ENCODE assay signal across 8 cellular contexts in genomic region chr5:79237735-79238560, GRCh38. TPM values are rescaled to one million over a fixed set of nuclear protein-coding genes. Genes with fewer than 3 reads are reported as not detected.
DNase-seq lines count a peak whose midpoint lies in the region; ATAC-seq and TF ChIP-seq lines count a peak whose summit lies in the region.

No MANE protein-coding gene starts in this region.

- no peaks in the 10 kb centered on the region for H3K36me3 ChIP-seq in CD8-positive, alpha-beta T cell (ENCODE audit: insufficient read depth, low read length)
- H3K36me3 ChIP-seq in lower lobe of right lung (no peaks in the 10 kb centered on the region), urinary bladder (ENCODE audit: insufficient read depth) (no peaks in the 10 kb centered on the region)

- intact Hi-C loops in CD8-positive, alpha-beta T cell (cut with DNase I, micrococcal nuclease), result loop anchor here (2.0 to 10.0 kb wide), 12 partner anchors 49 to 1746 kb away; partner anchors contain the start of genes HOMER1 (in 2 of the 2), TENT2 (in 2 of the 2), AP3B1 (in 1 of the 2) and ARSB (in 1 of the 2)
- intact Hi-C loops in lower lobe of right lung (cut with DNase I), result no loop called here

- no peak for ATAC-seq in CD8-positive, alpha-beta T cell
- ATAC-seq in lower lobe of right lung, result no peak

- peaks cover 20% of the 10 kb centered on the region for H3K36me3 Mint-ChIP-seq in CD8-positive, alpha-beta T cell

- peaks cover 49% of the 10 kb centered on the region for H3K4me1 ChIP-seq in CD8-positive, alpha-beta T cell (ENCODE audit: insufficient read depth, low read length)
- H3K4me1 ChIP-seq in lower lobe of right lung (peaks cover 48% of the 10 kb centered on the region), urinary bladder (ENCODE audit: insufficient read depth) (no peaks in the 10 kb centered on the region)

- H3K27ac Mint-ChIP-seq in CD8-positive, alpha-beta T cell, result peak overlapping the region; percentile 94

- H3K27ac ChIP-seq in CD8-positive, alpha-beta T cell (ENCODE audit: low read depth, low read length), result peak overlapping the region; percentile 98
- H3K27ac ChIP-seq in lower lobe of right lung, result peak overlapping the region; percentile 89
- H3K27ac ChIP-seq in urinary bladder (ENCODE audit: low read depth), result no peak overlapping the region

- no peaks in the 10 kb centered on the region for H3K27me3 Mint-ChIP-seq in CD8-positive, alpha-beta T cell (ENCODE audit: low read depth)

- peaks cover 53% of the 10 kb centered on the region for H3K4me1 Mint-ChIP-seq in CD8-positive, alpha-beta T cell (ENCODE audit: low read depth)

- POLR2A ChIA-PET in CD8-positive, alpha-beta T cell (lab: Charles Lee), result interaction anchor here (1.1 to 2.1 kb wide), 4 partner anchors 12 to 1746 kb away, joined by 3 to 11 read pairs (median 6); partner anchors contain the start of genes AP3B1, ARSB and WDR41

- H3K9me3 Mint-ChIP-seq in CD8-positive, alpha-beta T cell, result no peaks in the 10 kb centered on the region

- DNase-seq in CD8-positive, alpha-beta T cell, result no peak
- DNase-seq in HK-2 (ENCODE audit: unreplicated experiment), result peak; percentile 47
- DNase-seq in astrocyte of the hippocampus (ENCODE audit: low read depth, low spot score), result peak; percentile 8
- DNase-seq in lower lobe of right lung, result no peak
- no peak for DNase-seq in NCI-H1417 treated with DMSO at 0.1 percent for 48 hours (lab: John Stamatoyannopoulos, UW)
- DNase-seq in islet precursor cell, result no peak
- no peak for DNase-seq in stimulated activated CD4-positive, alpha-beta T cell treated with anti-CD3 and anti-CD28 coated beads, Interleukin-4, amount 100 ng/mL, for 24 hours

- no peaks in the 10 kb centered on the region for H3K27me3 ChIP-seq in CD8-positive, alpha-beta T cell (ENCODE audit: insufficient read depth, low read length)
- H3K27me3 ChIP-seq in lower lobe of right lung (ENCODE audit: low read depth), result no peaks in the 10 kb centered on the region

- peak overlapping the region; percentile 97 for H3K4me3 Mint-ChIP-seq in CD8-positive, alpha-beta T cell

- H3K4me3 ChIP-seq in CD8-positive, alpha-beta T cell (ENCODE audit: low read depth, low read length), result peak overlapping the region; percentile 79
- H3K4me3 ChIP-seq in lower lobe of right lung (peak overlapping the region; percentile 98), urinary bladder (ENCODE audit: low read depth, low read length) (peak overlapping the region; percentile 84)

- WGBS in urinary bladder, result 28% methylated on average over 14 of the region's 14 CpGs

- CTCF ChIA-PET in CD8-positive, alpha-beta T cell (lab: Charles Lee), result interaction anchor here (0.5 kb wide), 1 partner anchor 14 kb away, joined by 3 read pairs; no protein-coding TSS in a partner anchor

- no peak for TF ChIP-seq CTCF in CD8-positive, alpha-beta T cell (IDR thresholded peaks at IDR 0.05)
- no peak for TF ChIP-seq CTCF in lower lobe of right lung (IDR thresholded peaks at IDR 0.05)

- H3K9me3 ChIP-seq in CD8-positive, alpha-beta T cell (ENCODE audit: low read length), result no peaks in the 10 kb centered on the region
- H3K9me3 ChIP-seq in lower lobe of right lung, result no peaks in the 10 kb centered on the region

RNA-seq across cellular contexts. Expression of gene JMY, which starts 2.0 kb away (rescaled TPM):
- total RNA-seq in CD8-positive, alpha-beta T cell, result 100 to 1,000 TPM; 104 TPM
- 10.6 TPM for total RNA-seq in lower lobe of right lung
- 38.3 TPM for total RNA-seq in urinary bladder
- polyA plus RNA-seq in urinary bladder, result 10.4 TPM

Comparison
In these comparisons a context has a peak if more than half of its experiments do, and no peak if none do; other contexts are left out.
1. DNase-seq: peak in HK-2 (single experiment) and astrocyte of the hippocampus (single experiment); none in CD8-positive, alpha-beta T cell (0 of 7), lower lobe of right lung (single experiment), NCI-H1417 treated with DMSO at 0.1 percent for 48 hours (single experiment), islet precursor cell (single experiment) and stimulated activated CD4-positive, alpha-beta T cell treated with anti-CD3 and anti-CD28 coated beads, Interleukin-4, amount 100 ng/mL, for 24 hours (single experiment).
2. Peak in every context shown above with its lines, with median percentiles within 50 percentile points of each other: H3K4me3 ChIP-seq.